ENCODE assay signal across 10 cellular contexts in the genomic region with DNA sequence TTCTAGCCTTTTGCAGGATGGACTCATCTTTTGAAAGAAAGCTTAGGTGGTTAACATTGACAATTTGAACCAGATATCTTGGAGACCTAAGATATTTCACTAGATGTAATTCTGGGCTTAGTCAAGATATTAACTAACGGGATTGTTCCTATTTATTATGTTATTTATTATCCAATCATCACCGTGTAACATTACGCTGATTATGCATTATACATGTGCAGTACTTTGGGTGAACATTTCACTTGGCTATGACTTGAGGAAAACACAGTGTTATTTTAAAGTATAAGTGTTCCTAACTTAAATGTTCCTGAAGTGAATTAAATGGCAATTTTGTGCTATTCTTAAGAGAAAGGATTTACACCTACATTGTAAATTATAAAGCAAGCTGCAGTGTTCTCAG.
"Had no signal": no experiment of that assay in that cellular context is flagged by ENCODE, and none has a peak within 500 bp of the region (broad histone marks: within the 10 kb centered on the region; RNA-seq: fewer than 3 reads in every experiment).

No MANE protein-coding gene starts in this region.

- H2AFZ ChIP-seq: GM23338 had no signal

- H3K27ac Mint-ChIP-seq: GM23338, HFFc6 had no signal

- H3K4me2 ChIP-seq: GM23338, KMS-11 had no signal

- ATAC-seq: GM23338, HCT116 had no signal

- FAIRE-seq: HTR-8/SVneo had no signal

- H3K4me3 ChIP-seq: GM23338, HAP-1 had no signal

- H3K4me1 ChIP-seq: HAP-1 had no signal

- H3K9me3 ChIP-seq: HAP-1 had no signal

- H3K36me3 ChIP-seq: HAP-1 had no signal

- H3K9me3 Mint-ChIP-seq: GM23338, HFFc6 had no signal

- H3K9ac ChIP-seq: KMS-11 had no signal

- H3K4me3 Mint-ChIP-seq: GM23338, HFFc6 had no signal

- H3K27ac ChIP-seq: HL-60, KMS-11 had no signal

- H3K4me1 Mint-ChIP-seq: GM23338 had no signal

- DNase-seq: H7, HFFc6, Karpas-422, KBM-7 had no signal
